ENCODE assay signal across 8 cellular contexts in the genomic region with DNA sequence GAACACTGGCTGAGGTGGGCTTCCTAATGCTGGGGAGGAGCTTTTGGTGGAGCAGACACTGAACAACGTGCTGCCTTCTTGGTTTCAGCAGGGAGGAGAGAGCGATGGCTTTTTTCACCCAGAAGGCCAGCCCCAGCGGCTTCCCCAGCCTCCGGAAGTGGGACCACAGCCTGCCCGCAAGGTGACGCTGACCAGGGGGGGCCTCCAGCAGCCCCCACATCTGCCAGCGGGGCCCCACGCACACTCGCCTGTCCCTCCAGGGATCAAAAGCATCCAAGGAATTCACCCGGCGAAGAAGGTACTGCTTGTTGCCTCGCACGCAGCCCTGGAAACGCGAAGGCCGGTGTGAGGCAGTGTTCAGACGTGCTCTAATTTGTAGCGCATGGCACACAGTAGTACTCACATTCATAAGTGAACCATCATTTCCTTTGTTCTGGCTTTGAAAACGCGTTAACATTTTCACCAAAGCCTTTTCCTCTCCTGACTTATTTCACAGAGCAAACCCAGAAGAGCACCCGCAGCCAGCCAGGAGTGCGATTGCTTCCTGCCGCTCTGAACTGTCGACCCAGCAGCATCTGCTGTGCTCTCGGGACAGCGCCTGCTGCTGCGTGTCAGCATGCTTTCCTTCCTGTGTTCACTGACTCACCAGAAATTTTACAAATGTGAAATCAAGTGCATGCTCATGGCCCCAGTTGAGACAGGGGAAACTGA. TPM values are rescaled to one million over a fixed set of nuclear protein-coding genes. Genes with fewer than 3 reads are reported as not detected.
A peak's percentile ranks its signal among the peaks of the same experiment; 100 is the strongest.
DNase-seq lines count a peak whose midpoint lies in the region; ATAC-seq and TF ChIP-seq lines count a peak whose summit lies in the region.

No MANE protein-coding gene starts in this region.

- 0 out of 2 replicates have a peak overlapping the region, but pooled peaks have one; percentile 6 for H3K9ac ChIP-seq in HUES64 (ENCODE audit: low read depth, low read length)

- H3K36me3 ChIP-seq in HUES64 (ENCODE audit: insufficient read depth, low read length) (peaks cover 47% of the 10 kb centered on the region), thymus (ENCODE audit: control insufficient read depth, insufficient read depth) (peaks cover 13% of the 10 kb centered on the region)

- CTCF ChIA-PET in RWPE1 (lab: Yijun Ruan, JAX) = interaction anchor here (0.5 kb wide), 1 partner anchor 173 kb away, joined by 3 read pairs; no protein-coding TSS in a partner anchor

- TF ChIP-seq CTCF in RWPE1 (conservative IDR thresholded peaks at IDR 0.05; ENCODE audit: low read depth) = no peak

- no peaks in the 10 kb centered on the region for H3K9me3 ChIP-seq in HUES64 (ENCODE audit: insufficient read depth, low read depth, low read length)
- no peaks in the 10 kb centered on the region for H3K9me3 ChIP-seq in thymus (ENCODE audit: control insufficient read depth)

- WGBS in HUES64 = 90% methylated on average over 27 of the region's 27 CpGs
- 7% methylated on average over 27 of the region's 27 CpGs for WGBS in thymus

- no peaks in the 10 kb centered on the region for H3K27me3 ChIP-seq in HUES64 (ENCODE audit: insufficient read depth, low read length)
- no peaks in the 10 kb centered on the region for H3K27me3 ChIP-seq in thymus (ENCODE audit: control insufficient read depth, insufficient read depth)

- H3K27ac ChIP-seq in HUES64 (ENCODE audit: low read depth, low read length) = no peak overlapping the region
- H3K27ac ChIP-seq in thymus (ENCODE audit: low read depth) = peak overlapping the region; percentile 88
- H3K27ac ChIP-seq in RWPE1 = no peak overlapping the region

- DNase-seq in activated gamma-delta T cell treated with Interleukin-2 at 50 U/mL for 16 hours (peak; percentile 46), lung microvascular endothelial cell (ENCODE audit: low read depth in 2 of 2) (peak; percentile 94 to 97), SHP77 (lab: John Stamatoyannopoulos, UW) (no peak), RWPE1 (ENCODE audit: low spot score) (no peak), iPS-NIHi7 (ENCODE audit: extremely low spot score) (no peak)

- H3K4me1 ChIP-seq in HUES64 (ENCODE audit: insufficient read depth, low read length) (peaks cover 14% of the 10 kb centered on the region), thymus (ENCODE audit: control insufficient read depth, insufficient read depth, low read length) (peaks cover 46% of the 10 kb centered on the region)

- ATAC-seq in GM19397 (IDR thresholded peaks at IDR 0.05; ENCODE audit: unreplicated experiment) = peak; percentile 55

- H3K4me3 ChIP-seq in HUES64 (ENCODE audit: low read length) = no peak overlapping the region
- H3K4me3 ChIP-seq in thymus (ENCODE audit: low read length) = peak overlapping the region; percentile 46

- POLR2A ChIA-PET in RWPE1 (lab: Yijun Ruan, JAX; ENCODE audit: low non-redundant PET) = no interaction called here

RNA-seq across cellular contexts. Expression of gene SHH, which starts 48.4 kb away (rescaled TPM):
- 0.20 TPM for polyA plus RNA-seq in HUES64 (2013, experiment 1 of 2)
- polyA plus RNA-seq in HUES64 (2013, experiment 2 of 2) = 0.57 TPM
- total RNA-seq in lung microvascular endothelial cell = under 0.01 TPM in 2 replicates
- polyA plus RNA-seq in thymus = 0.09 TPM

Comparison
In these comparisons a context has a peak if more than half of its experiments do, and no peak if none do; other contexts are left out.
1. DNase-seq: peak in activated gamma-delta T cell treated with Interleukin-2 at 50 U/mL for 16 hours (single experiment) and lung microvascular endothelial cell (2 of 2); none in SHP77 (0 of 2), RWPE1 (single experiment) and iPS-NIHi7 (single experiment).